In genomic region chr2:238557855-238558435, GRCh38 we compare ENCODE assay signal across 21 cellular contexts.
"Had no signal": no experiment of that assay in that cellular context is flagged by ENCODE, and none has a peak within 500 bp of the region (broad histone marks: within the 10 kb centered on the region; RNA-seq: fewer than 3 reads in every experiment).

No MANE protein-coding gene starts in this region.

- DNase-seq: central memory CD4-positive, alpha-beta T cell; dorsolateral prefrontal cortex; effector CD4-positive, alpha-beta T cell; endodermal cell; foreskin keratinocyte; glutamatergic neuron; heart right ventricle; naive thymus-derived CD4-positive, alpha-beta T cell; occipital lobe; ovary; psoas muscle; spleen; stimulated activated CD4-positive, alpha-beta T cell treated with anti-CD3 and anti-CD28 coated beads, Interleukin-15, amount 100 ng/mL, for 24 hours; stimulated activated CD4-positive, alpha-beta T cell treated with anti-CD3 and anti-CD28 coated beads, Interleukin-2, amount 100 ng/mL, for 48 hours; stimulated activated naive B cell treated with anti-CD40 and anti-IgM and Interleukin-4, amounts not matched to agents 10 μg/mL and 1 μg/mL and 100 μg/mL, for 72 hours; transverse colon had no signal

- H3K27ac ChIP-seq: dorsolateral prefrontal cortex, epithelial cell of prostate, foreskin keratinocyte, ovary, psoas muscle, skin epidermis, spleen, thoracic aorta, transverse colon had no signal

- H3K4me1 ChIP-seq: foreskin keratinocyte, psoas muscle, spleen, transverse colon had no signal

- H3K9me3 ChIP-seq: ovary, transverse colon had no signal

- H3K36me3 ChIP-seq: esophagus muscularis mucosa, heart right ventricle, ovary, spleen, thoracic aorta, transverse colon had no signal

- H3K4me3 ChIP-seq: dorsolateral prefrontal cortex, esophagus muscularis mucosa, heart right ventricle, ovary, psoas muscle, skin epidermis, spleen, thoracic aorta, transverse colon had no signal

- ATAC-seq: foreskin keratinocyte; left lobe of liver; naive thymus-derived CD4-positive, alpha-beta T cell; psoas muscle; stimulated activated naive B cell treated with anti-CD40 and anti-IgM and Interleukin-4, amounts not matched to agents 10 μg/mL and 1 μg/mL and 100 μg/mL, for 72 hours had no signal

- H3K27me3 ChIP-seq: dorsolateral prefrontal cortex, esophagus muscularis mucosa, ovary, transverse colon had no signal
